9 cellular contexts compared by ENCODE assay signal in genomic region chr2:101793277-101793969, GRCh38.
DNase-seq lines count a peak whose midpoint lies in the region; ATAC-seq and TF ChIP-seq lines count a peak whose summit lies in the region.
"Had no signal": no experiment of that assay in that cellular context is flagged by ENCODE, and none has a peak within 500 bp of the region (broad histone marks: within the 10 kb centered on the region; RNA-seq: fewer than 3 reads in every experiment).

No MANE protein-coding gene starts in this region.

- POLR2A ChIA-PET in CD4-positive, alpha-beta T cell (lab: Charles Lee) = interaction anchor here (0.7 to 1.1 kb wide), 2 partner anchors 74 to 221 kb away, joined by 3 read pairs; no protein-coding TSS in a partner anchor

- CTCF ChIA-PET in CD4-positive, alpha-beta T cell (lab: Charles Lee) = interaction anchor here (0.7 to 1.7 kb wide), 5 partner anchors 11 to 38 kb away, joined by 3 to 4 read pairs (median 3); no protein-coding TSS in a partner anchor

- no peak for TF ChIP-seq CTCF in CD4-positive, alpha-beta T cell (IDR thresholded peaks at IDR 0.05)
- peak; percentile 34 for TF ChIP-seq CTCF in epithelial cell of proximal tubule (conservative IDR thresholded peaks at IDR 0.05; ENCODE audit: low read depth, low read length)
- TF ChIP-seq CTCF in nephron progenitor cell (IDR thresholded peaks at IDR 0.05) = no peak

- peak in 2 of 10 experiments; percentile 9 to 13 for DNase-seq in CD4-positive, alpha-beta T cell
- peak; percentile 72 to 80 for DNase-seq in NCI-H446 (lab: John Stamatoyannopoulos, UW)
- no peak for DNase-seq in epithelial cell of proximal tubule (ENCODE audit: low read depth)
- no peak for DNase-seq in nephron progenitor cell
- no peak for DNase-seq in NCI-H1048 (lab: John Stamatoyannopoulos, UW)
- no peak for DNase-seq in T-helper 2 cell treated with Interferon-gamma antibody and Interleukin-4, amounts not matched to agents 5 μg/mL and 100 μg/mL, for 36 hours (ENCODE audit: low spot score)

- intact Hi-C loops in CD4-positive, alpha-beta T cell (cut with DNase I, micrococcal nuclease) = loop anchor here in 1 of 2 experiments (5.0 kb wide), 1 partner anchor 34 kb away; no protein-coding TSS in a partner anchor

- no peak overlapping the region for H3K4me3 Mint-ChIP-seq in CD4-positive, alpha-beta T cell
- no peak overlapping the region for H3K4me3 Mint-ChIP-seq in nephron progenitor cell
- no peak overlapping the region for H3K4me3 Mint-ChIP-seq in T-helper 2 cell treated with Interferon-gamma antibody and Interleukin-4, amounts not matched to agents 5 μg/mL and 100 μg/mL, for 36 hours

- H3K27ac Mint-ChIP-seq in CD4-positive, alpha-beta T cell = peak overlapping the region; percentile 13
- H3K27ac Mint-ChIP-seq in nephron progenitor cell = peak overlapping the region; percentile 14
- H3K27ac Mint-ChIP-seq in T-helper 2 cell treated with Interferon-gamma antibody and Interleukin-4, amounts not matched to agents 5 μg/mL and 100 μg/mL, for 36 hours = no peak overlapping the region

- H3K4me1 Mint-ChIP-seq in CD4-positive, alpha-beta T cell (ENCODE audit: low read depth) = peaks cover 92% of the 10 kb centered on the region
- peaks cover 4% of the 10 kb centered on the region for H3K4me1 Mint-ChIP-seq in nephron progenitor cell
- H3K4me1 Mint-ChIP-seq in T-helper 2 cell treated with Interferon-gamma antibody and Interleukin-4, amounts not matched to agents 5 μg/mL and 100 μg/mL, for 36 hours (ENCODE audit: low read depth) = peaks cover 7% of the 10 kb centered on the region

- peak; percentile 39 for ATAC-seq in CD4-positive, alpha-beta T cell (ENCODE audit: poor library complexity)
- ATAC-seq in HG03521 (IDR thresholded peaks at IDR 0.05; ENCODE audit: unreplicated experiment) = no peak
- no peak for ATAC-seq in GM21825 (IDR thresholded peaks at IDR 0.05; ENCODE audit: unreplicated experiment)

- no peaks in the 10 kb centered on the region for H3K27me3 ChIP-seq in CD4-positive, alpha-beta T cell (ENCODE audit: control insufficient read depth, insufficient read depth, low read length)

- no peak overlapping the region for H3K4me3 ChIP-seq in epithelial cell of proximal tubule (ENCODE audit: low read depth, low read length)

- no peaks in the 10 kb centered on the region for H3K9me3 Mint-ChIP-seq in CD4-positive, alpha-beta T cell
- no peaks in the 10 kb centered on the region for H3K9me3 Mint-ChIP-seq in nephron progenitor cell
- no peaks in the 10 kb centered on the region for H3K9me3 Mint-ChIP-seq in T-helper 2 cell treated with Interferon-gamma antibody and Interleukin-4, amounts not matched to agents 5 μg/mL and 100 μg/mL, for 36 hours

- peaks cover 45% of the 10 kb centered on the region for H3K36me3 Mint-ChIP-seq in CD4-positive, alpha-beta T cell (ENCODE audit: low read depth)
- H3K36me3 Mint-ChIP-seq in nephron progenitor cell (ENCODE audit: low read depth) = peaks cover 33% of the 10 kb centered on the region
- H3K36me3 Mint-ChIP-seq in T-helper 2 cell treated with Interferon-gamma antibody and Interleukin-4, amounts not matched to agents 5 μg/mL and 100 μg/mL, for 36 hours (ENCODE audit: low read depth) = peaks cover 19% of the 10 kb centered on the region

- H3K27me3 Mint-ChIP-seq in CD4-positive, alpha-beta T cell = no peaks in the 10 kb centered on the region
- no peaks in the 10 kb centered on the region for H3K27me3 Mint-ChIP-seq in nephron progenitor cell (ENCODE audit: low read depth, poor library complexity)
- no peaks in the 10 kb centered on the region for H3K27me3 Mint-ChIP-seq in T-helper 2 cell treated with Interferon-gamma antibody and Interleukin-4, amounts not matched to agents 5 μg/mL and 100 μg/mL, for 36 hours (ENCODE audit: low read depth)

- no peaks in the 10 kb centered on the region for H3K9me3 ChIP-seq in CD4-positive, alpha-beta T cell (ENCODE audit: control insufficient read depth, low read length)

- no peak overlapping the region for H3K27ac ChIP-seq in CD4-positive, alpha-beta T cell (ENCODE audit: low read depth, low read length)
- H3K27ac ChIP-seq: epithelial cell of prostate had no signal

Comparison
In these comparisons a context has a peak if more than half of its experiments do, and no peak if none do; other contexts are left out.
1. DNase-seq: peak in NCI-H446 (2 of 2); none in epithelial cell of proximal tubule (single experiment), nephron progenitor cell (single experiment), NCI-H1048 (single experiment) and T-helper 2 cell treated with Interferon-gamma antibody and Interleukin-4, amounts not matched to agents 5 μg/mL and 100 μg/mL, for 36 hours (single experiment).